14 cellular contexts compared by ENCODE assay signal in the genomic region with DNA sequence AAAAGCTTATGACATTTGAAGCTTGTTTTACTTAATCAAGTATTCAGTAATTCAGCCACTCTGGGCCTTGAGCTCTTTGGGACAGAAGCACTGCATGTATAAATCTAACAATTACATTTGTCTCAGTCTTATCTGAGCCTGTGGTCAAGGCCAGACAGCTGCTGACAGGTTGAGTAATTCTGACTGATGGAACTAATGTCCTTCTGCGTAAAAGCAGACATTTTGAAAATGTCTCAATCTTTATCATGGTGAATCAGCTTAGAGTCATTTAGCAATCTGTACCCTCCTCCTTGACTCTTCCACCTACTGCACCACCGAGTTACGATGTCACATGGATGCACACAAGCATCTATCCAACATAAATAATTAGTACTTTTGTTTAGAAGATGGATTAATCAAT.
DNase-seq lines count a peak whose midpoint lies in the region; ATAC-seq and TF ChIP-seq lines count a peak whose summit lies in the region.
"Had no signal": no experiment of that assay in that cellular context is flagged by ENCODE, and none has a peak within 500 bp of the region (broad histone marks: within the 10 kb centered on the region; RNA-seq: fewer than 3 reads in every experiment).

No MANE protein-coding gene starts in this region.

- H3K9me3 ChIP-seq in Peyer's patch, result no peaks in the 10 kb centered on the region
- H3K9me3 ChIP-seq: sigmoid colon had no signal

- H3K4me3 ChIP-seq in fibroblast of mammary gland (ENCODE audit: control insufficient read depth, low read depth, low read length) (no peak overlapping the region), skeletal muscle cell (ENCODE audit: low read depth, low read length) (no peak overlapping the region), Peyer's patch (no peak overlapping the region)
- H3K4me3 ChIP-seq: lung, sigmoid colon had no signal

- CTCF ChIA-PET in RWPE1 (lab: Yijun Ruan, JAX), result interaction anchor here (0.7 to 0.9 kb wide), 2 partner anchors 10 to 235 kb away, joined by 3 to 6 read pairs; no protein-coding TSS in a partner anchor

- POLR2A ChIA-PET in RWPE1 (lab: Yijun Ruan, JAX; ENCODE audit: low non-redundant PET), result interaction anchor here (0.6 kb wide), 1 partner anchor 39 kb away, joined by 3 read pairs; no protein-coding TSS in a partner anchor

- TF ChIP-seq POLR2A in Peyer's patch (IDR thresholded peaks at IDR 0.05), result no peak

- no peak for ATAC-seq in HG02588 (IDR thresholded peaks at IDR 0.05; ENCODE audit: unreplicated experiment)

- no peaks in the 10 kb centered on the region for H3K27me3 ChIP-seq in Peyer's patch
- H3K27me3 ChIP-seq: sigmoid colon had no signal

- DNase-seq in SIG-M5 treated with dmso at 0.1 percent for 504 hours (lab: John Stamatoyannopoulos, UW; ENCODE audit: unreplicated experiment) (peak; percentile 16), SIG-M5 (lab: John Stamatoyannopoulos, UW) (no peak), RWPE1 (ENCODE audit: low spot score) (peak; percentile 76), fibroblast of mammary gland (ENCODE audit: low read depth) (peak; percentile 91), skeletal muscle cell (ENCODE audit: low read depth) (peak; percentile 92), GM19238 (ENCODE audit: insufficient read length, low spot score) (no peak), Peyer's patch (no peak)
- DNase-seq: 8988T; activated CD4-positive, alpha-beta T cell treated with anti-CD3 and anti-CD28 coated beads, Interleukin-2, amount 50 U/mL, for 1 hour; activated naive CD4-positive, alpha-beta T cell treated with anti-CD3 and anti-CD28 coated beads, Interleukin-2, amount 50 U/mL, for 16 hours; sigmoid colon had no signal

- H3K36me3 ChIP-seq in Peyer's patch, result no peaks in the 10 kb centered on the region
- H3K36me3 ChIP-seq: sigmoid colon had no signal

- TF ChIP-seq CTCF in RWPE1 (conservative IDR thresholded peaks at IDR 0.05; ENCODE audit: low read depth), result no peak
- TF ChIP-seq CTCF in fibroblast of mammary gland (conservative IDR thresholded peaks at IDR 0.05; ENCODE audit: control insufficient read depth, insufficient read depth, low read depth, low read length), result no peak
- no peak for TF ChIP-seq CTCF in Peyer's patch (IDR thresholded peaks at IDR 0.05)

- no peaks in the 10 kb centered on the region for H3K4me1 ChIP-seq in Peyer's patch
- H3K4me1 ChIP-seq: sigmoid colon had no signal

- H3K27ac ChIP-seq in RWPE1 (no peak overlapping the region), Peyer's patch (no peak overlapping the region)
- H3K27ac ChIP-seq: KMS-11, sigmoid colon had no signal

Comparison
In these comparisons a context has a peak if more than half of its experiments do, and no peak if none do; other contexts are left out.
1. DNase-seq: peak in SIG-M5 treated with dmso at 0.1 percent for 504 hours (single experiment), RWPE1 (single experiment), fibroblast of mammary gland (single experiment) and skeletal muscle cell (single experiment); none in SIG-M5 (single experiment), GM19238 (single experiment) and Peyer's patch (0 of 3).